1 cellular context compared by ENCODE assay signal in genomic region chr1:162552684-162553252, GRCh38.
TF ChIP-seq lines count a peak whose summit lies in the region.

No MANE protein-coding gene starts in this region.

TF ChIP-seq in GM23338, 12 proteins besides CTCF, POLR2A, EP300 and RAD21 (continued from another document):
- TF ChIP-seq ZNF462 (CRISPR knock-in tag; IDR thresholded peaks at IDR 0.05): no peak
- TF ChIP-seq STAT1 (IDR thresholded peaks at IDR 0.05; ENCODE audit: unreplicated experiment): no peak
- no peak for TF ChIP-seq POLR2AphosphoS5 (IDR thresholded peaks at IDR 0.05; ENCODE audit: low read depth)
- no peak for TF ChIP-seq EZH2 (IDR thresholded peaks at IDR 0.05; ENCODE audit: low read depth, unreplicated experiment)
- no peak for TF ChIP-seq CREB1 (CRISPR knock-in tag; IDR thresholded peaks at IDR 0.05; ENCODE audit: low read depth)
- TF ChIP-seq JUNB (IDR thresholded peaks at IDR 0.05; ENCODE audit: unreplicated experiment): no peak
- no peak for TF ChIP-seq ETS1 (IDR thresholded peaks at IDR 0.05)
